In the genomic region with DNA sequence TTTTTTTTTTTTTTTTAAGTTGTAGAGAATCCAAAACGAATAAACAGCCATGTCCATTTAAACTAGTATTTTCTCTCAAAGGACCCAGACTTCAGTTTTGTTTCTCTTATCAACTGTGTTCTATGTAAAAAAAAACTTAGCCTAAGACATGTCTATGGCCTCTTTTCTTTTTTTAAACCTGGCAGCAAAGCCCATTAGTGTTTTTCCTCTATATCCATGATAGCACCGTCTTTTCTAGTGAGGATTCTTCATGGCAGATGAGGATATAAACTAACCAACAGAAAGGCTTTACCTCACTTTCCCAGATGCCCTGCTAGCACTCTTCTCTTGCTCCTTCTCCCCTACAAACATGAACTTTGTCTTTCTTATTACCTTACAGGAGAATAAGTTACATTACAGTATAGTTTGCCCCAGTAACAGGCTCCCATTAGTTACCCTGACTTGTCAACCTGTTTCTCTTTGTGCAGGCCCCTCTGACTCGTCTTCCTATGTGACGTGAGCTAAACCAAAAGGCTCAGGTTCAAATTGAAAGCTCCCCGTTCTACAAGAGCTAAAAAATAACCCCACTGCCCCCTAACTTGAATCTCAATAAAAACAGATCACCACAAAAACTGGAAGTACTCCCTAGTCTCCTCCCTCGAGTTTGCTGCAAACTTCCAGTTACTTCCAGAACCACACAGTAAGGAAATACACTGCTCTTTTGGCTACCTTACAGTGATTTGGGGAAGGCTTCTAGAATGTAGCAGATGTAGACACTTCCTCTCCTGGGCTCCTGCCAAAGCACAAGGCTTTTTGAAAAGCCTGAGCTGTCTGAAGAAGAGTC, we compare ENCODE assay signal across 2 cellular contexts.
TF ChIP-seq lines count a peak whose summit lies in the region.

No MANE protein-coding gene starts in this region.

TF ChIP-seq in liver, 16 proteins besides CTCF, POLR2A, EP300 and RAD21:
- TF ChIP-seq RXRA (IDR thresholded peaks at IDR 0.05), result no peak
- no peak for TF ChIP-seq FOXA2 (IDR thresholded peaks at IDR 0.05)
- no peak for TF ChIP-seq TAF1 (conservative IDR thresholded peaks at IDR 0.05)
- no peak for TF ChIP-seq HNF4G (IDR thresholded peaks at IDR 0.05)
- peak; percentile 33 for TF ChIP-seq YY1 (IDR thresholded peaks at IDR 0.05)
- no peak for TF ChIP-seq GABPA (IDR thresholded peaks at IDR 0.05 in 1 of 2, conservative IDR thresholded peaks at IDR 0.05 in 1 of 2)
- no peak for TF ChIP-seq HNF4A (conservative IDR thresholded peaks at IDR 0.05)
- TF ChIP-seq, protein P1, sequence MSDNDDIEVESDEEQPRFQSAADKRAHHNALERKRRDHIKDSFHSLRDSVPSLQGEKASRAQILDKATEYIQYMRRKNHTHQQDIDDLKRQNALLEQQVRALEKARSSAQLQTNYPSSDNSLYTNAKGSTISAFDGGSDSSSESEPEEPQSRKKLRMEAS (IDR thresholded peaks at IDR 0.05), result peak; percentile 31

TF ChIP-seq in HepG2, 621 proteins besides CTCF, POLR2A, EP300 and RAD21:
- TF ChIP-seq POLR2G (IDR thresholded peaks at IDR 0.05; ENCODE audit: low read depth, low read length) (no peak), SIN3A (IDR thresholded peaks at IDR 0.05; ENCODE audit: borderline replicate concordance, low read depth, low read length) (no peak), GLI4 (CRISPR knock-in tag; IDR thresholded peaks at IDR 0.05; ENCODE audit: borderline replicate concordance) (no peak)
